Comparison of ENCODE assay signal across 37 cellular contexts in genomic region chr4:26503844-26504243, GRCh38. TPM values are rescaled to one million over a fixed set of nuclear protein-coding genes. Genes with fewer than 3 reads are reported as not detected.
"Had no signal": no experiment of that assay in that cellular context is flagged by ENCODE, and none has a peak within 500 bp of the region (broad histone marks: within the 10 kb centered on the region; RNA-seq: fewer than 3 reads in every experiment).

No MANE protein-coding gene starts in this region.

- H3K36me3 Mint-ChIP-seq: activated CD4-positive, alpha-beta memory T cell treated with anti-CD3 and anti-CD28 coated beads for 36 hours; activated naive CD8-positive, alpha-beta T cell treated with anti-CD3 and anti-CD28 coated beads for 36 hours had no signal

- H3K4me1 Mint-ChIP-seq: activated B cell treated with CpG ODN at 0.5 μM for 24 hours; activated naive CD8-positive, alpha-beta T cell treated with anti-CD3 and anti-CD28 coated beads for 36 hours; activated T-helper 17 cell treated with anti-CD3 and anti-CD28 coated beads, Interleukin-2, amount 50 U/mL, for 72 hours had no signal

- DNase-seq: activated B cell treated with CpG ODN at 0.5 μM for 24 hours; activated CD4-positive, alpha-beta memory T cell treated with anti-CD3 and anti-CD28 coated beads for 36 hours; activated CD4-positive, alpha-beta T cell treated with anti-CD3 and anti-CD28 coated beads for 4 hours; activated CD4-positive, alpha-beta T cell treated with anti-CD3 and anti-CD28 coated beads, Interleukin-2, amount 50 U/mL, for 1 hour; activated CD4-positive, CD25-positive, alpha-beta regulatory T cell treated with anti-CD3 and anti-CD28 coated beads, Interleukin-2, amount 50 U/mL, for 72 hours; activated CD8-positive, alpha-beta memory T cell treated with anti-CD3 and anti-CD28 coated beads, Interleukin-2, amount 50 U/mL, for 4 hours; activated effector memory CD4-positive, alpha-beta T cell treated with anti-CD3 and anti-CD28 coated beads, Interleukin-2, amount 50 U/mL, for 16 hours; activated naive CD4-positive, alpha-beta T cell; activated naive CD4-positive, alpha-beta T cell treated with anti-CD3 and anti-CD28 coated beads, Interleukin-2, amount 50 U/mL, for 16 hours; activated naive CD8-positive, alpha-beta T cell treated with anti-CD3 and anti-CD28 coated beads for 36 hours; activated T-cell treated with anti-CD3 and anti-CD28 coated beads for 4 hours; activated T-cell treated with anti-CD3 and anti-CD28 coated beads, Interleukin-2, amount 50 U/mL, for 48 hours; amygdala; MM.1S; NCI-H1092; NCI-H1436 treated with DMSO at 0.1 percent for 48 hours; NCI-H1694 treated with DMSO at 0.1 percent for 48 hours; NCI-H2029 treated with DMSO at 0.1 percent for 48 hours; NCI-H2171 treated with DMSO at 0.1 percent for 48 hours; NCI-H446; NCI-H510A treated with DMSO at 0.1 percent for 48 hours; NCI-H526 treated with DMSO at 0.1 percent for 48 hours; NCI-H82; RPMI8226; SIG-M5; SW 1271; T-helper 1 cell; T-helper 2 cell; T-helper 9 cell had no signal

- H3K9ac ChIP-seq: KMS-11 had no signal

- ATAC-seq: activated T-helper 17 cell treated with anti-CD3 and anti-CD28 coated beads, Interleukin-2, amount 50 U/mL, for 72 hours; Panc1; SK-N-SH treated with all-trans-retinoic acid at 6 μM for 48 hours had no signal

- H3K4me3 Mint-ChIP-seq: activated B cell treated with CpG ODN at 0.5 μM for 24 hours; activated CD4-positive, alpha-beta memory T cell treated with anti-CD3 and anti-CD28 coated beads for 36 hours; activated naive CD8-positive, alpha-beta T cell treated with anti-CD3 and anti-CD28 coated beads for 36 hours; activated T-helper 17 cell treated with anti-CD3 and anti-CD28 coated beads, Interleukin-2, amount 50 U/mL, for 72 hours had no signal

- H3K4me3 ChIP-seq: ascending aorta had no signal

- H3K4me2 ChIP-seq: KMS-11 had no signal

- H3K36me3 ChIP-seq: ascending aorta had no signal

- H3K27me3 ChIP-seq: ascending aorta had no signal

- H3K9me3 ChIP-seq: ascending aorta had no signal

- H3K4me1 ChIP-seq: ascending aorta had no signal

- H3K27ac Mint-ChIP-seq: activated B cell treated with CpG ODN at 0.5 μM for 24 hours; activated CD4-positive, alpha-beta memory T cell treated with anti-CD3 and anti-CD28 coated beads for 36 hours; activated naive CD8-positive, alpha-beta T cell treated with anti-CD3 and anti-CD28 coated beads for 36 hours; activated T-helper 17 cell treated with anti-CD3 and anti-CD28 coated beads, Interleukin-2, amount 50 U/mL, for 72 hours had no signal

- H3K27ac ChIP-seq: ascending aorta, KMS-11, VCaP had no signal

- H3K9me3 Mint-ChIP-seq: activated CD4-positive, alpha-beta memory T cell treated with anti-CD3 and anti-CD28 coated beads for 36 hours; activated naive CD8-positive, alpha-beta T cell treated with anti-CD3 and anti-CD28 coated beads for 36 hours; activated T-helper 17 cell treated with anti-CD3 and anti-CD28 coated beads, Interleukin-2, amount 50 U/mL, for 72 hours had no signal

RNA-seq across cellular contexts. Expression of gene CCKAR, which starts 13.6 kb away (rescaled TPM):
- total RNA-seq: activated B cell treated with CpG ODN at 0.5 μM for 24 hours; activated CD4-positive, alpha-beta memory T cell treated with anti-CD3 and anti-CD28 coated beads for 36 hours; activated naive CD8-positive, alpha-beta T cell treated with anti-CD3 and anti-CD28 coated beads for 36 hours; activated T-helper 17 cell treated with anti-CD3 and anti-CD28 coated beads, Interleukin-2, amount 50 U/mL, for 72 hours; ascending aorta; LHCN-M2; SK-MEL-5 had no signal
